ENCODE assay signal across 8 cellular contexts in genomic region chr12:124864326-124864752, GRCh38. TPM values are rescaled to one million over a fixed set of nuclear protein-coding genes. Genes with fewer than 3 reads are reported as not detected.
A peak's percentile ranks its signal among the peaks of the same experiment; 100 is the strongest.
DNase-seq lines count a peak whose midpoint lies in the region; ATAC-seq and TF ChIP-seq lines count a peak whose summit lies in the region.

No MANE protein-coding gene starts in this region.

- H3K9me3 Mint-ChIP-seq in activated naive CD4-positive, alpha-beta T cell treated with anti-CD3 and anti-CD28 coated beads, Interleukin-2, amount 10 ng/mL, durations not matched to agents 7 days and 5 days: no peaks in the 10 kb centered on the region
- H3K9me3 Mint-ChIP-seq in type B pancreatic cell: no peaks in the 10 kb centered on the region

- H3K4me1 Mint-ChIP-seq in activated naive CD4-positive, alpha-beta T cell treated with anti-CD3 and anti-CD28 coated beads, Interleukin-2, amount 10 ng/mL, durations not matched to agents 7 days and 5 days: peaks cover 29% of the 10 kb centered on the region
- H3K4me1 Mint-ChIP-seq in type B pancreatic cell (ENCODE audit: unreplicated experiment): peaks cover 19% of the 10 kb centered on the region

- H3K79me1 ChIP-seq in mesendoderm (ENCODE audit: low read length): peaks cover 9% of the 10 kb centered on the region

- H3K4me3 Mint-ChIP-seq in activated naive CD4-positive, alpha-beta T cell treated with anti-CD3 and anti-CD28 coated beads, Interleukin-2, amount 10 ng/mL, durations not matched to agents 7 days and 5 days: peak overlapping the region; percentile 74
- H3K4me3 Mint-ChIP-seq in type B pancreatic cell: peak overlapping the region; percentile 81

- no peak overlapping the region for H2AK5ac ChIP-seq in mesendoderm (ENCODE audit: low read length)

- H3K27me3 Mint-ChIP-seq in activated naive CD4-positive, alpha-beta T cell treated with anti-CD3 and anti-CD28 coated beads, Interleukin-2, amount 10 ng/mL, durations not matched to agents 7 days and 5 days: peaks cover 32% of the 10 kb centered on the region
- H3K27me3 Mint-ChIP-seq in type B pancreatic cell: peaks cover 10% of the 10 kb centered on the region

- no peak for DNase-seq in activated naive CD4-positive, alpha-beta T cell treated with anti-CD3 and anti-CD28 coated beads, Interleukin-2, amount 10 ng/mL, durations not matched to agents 7 days and 5 days
- no peak for DNase-seq in activated naive CD4-positive, alpha-beta T cell treated with anti-CD3 and anti-CD28 coated beads, Interleukin-2, amount 50 U/mL, for 16 hours
- DNase-seq in astrocyte of the cerebellum (ENCODE audit: low read depth): no peak
- DNase-seq in mesendoderm: no peak
- DNase-seq in type B pancreatic cell (ENCODE audit: extremely low spot score, unreplicated experiment): no peak
- no peak for DNase-seq in dedifferentiated amniotic fluid mesenchymal stem cell (ENCODE audit: extremely low spot score)
- DNase-seq in stimulated activated naive CD4-positive, alpha-beta T cell treated with Interleukin-2 at 50 U/mL for 16 hours (lab: John Stamatoyannopoulos, UW): no peak

- no peak for ATAC-seq in GM19351 (IDR thresholded peaks at IDR 0.05; ENCODE audit: unreplicated experiment)

- peak overlapping the region; percentile 66 for H3K18ac ChIP-seq in mesendoderm (ENCODE audit: low read length)

- H4K5ac ChIP-seq in mesendoderm (ENCODE audit: low read length): no peak overlapping the region

- no peak overlapping the region for H4K8ac ChIP-seq in mesendoderm (ENCODE audit: low read depth, low read length)

- no peak overlapping the region for H2BK15ac ChIP-seq in mesendoderm (replicated peaks; ENCODE audit: low read depth)

- no peak overlapping the region for H2BK5ac ChIP-seq in mesendoderm (ENCODE audit: low read length)

- peak overlapping the region; percentile 30 for H3K4me3 ChIP-seq in astrocyte of the cerebellum (ENCODE audit: low read depth, low read length)
- no peak overlapping the region for H3K4me3 ChIP-seq in mesendoderm (ENCODE audit: low read length)

- H3K79me2 ChIP-seq in mesendoderm (ENCODE audit: control insufficient read depth, insufficient read depth, low read length): peaks cover 4% of the 10 kb centered on the region

- H3K4ac ChIP-seq in mesendoderm (ENCODE audit: low read depth, low read length): peak overlapping the region; percentile 65

- peak overlapping the region; percentile 43 for H3K9ac ChIP-seq in mesendoderm (ENCODE audit: low read length)

- TF ChIP-seq CTCF in astrocyte of the cerebellum (IDR thresholded peaks at IDR 0.05; ENCODE audit: low read depth, low read length, missing control alignments) (no peak), type B pancreatic cell (conservative IDR thresholded peaks at IDR 0.05) (no peak)

- H3K56ac ChIP-seq in mesendoderm (ENCODE audit: low read length): peak overlapping the region; percentile 87

- H3K4me1 ChIP-seq in mesendoderm (ENCODE audit: control insufficient read depth, low read depth, low read length): no peaks in the 10 kb centered on the region

- H3K27ac ChIP-seq in mesendoderm (ENCODE audit: low read depth, low read length): no peak overlapping the region

- CTCF ChIA-PET in activated naive CD4-positive, alpha-beta T cell treated with anti-CD3 and anti-CD28 coated beads, Interleukin-2, amount 10 ng/mL, durations not matched to agents 7 days and 5 days (lab: Charles Lee): no interaction called here

- in situ Hi-C loops in astrocyte of the cerebellum (cut with HindIII; ENCODE audit: low sequenced_read_pairs): no loop called here

- no peaks in the 10 kb centered on the region for H3K36me3 Mint-ChIP-seq in activated naive CD4-positive, alpha-beta T cell treated with anti-CD3 and anti-CD28 coated beads, Interleukin-2, amount 10 ng/mL, durations not matched to agents 7 days and 5 days
- H3K36me3 Mint-ChIP-seq in type B pancreatic cell: no peaks in the 10 kb centered on the region

- no peaks in the 10 kb centered on the region for H3K36me3 ChIP-seq in mesendoderm (ENCODE audit: control insufficient read depth, insufficient read depth, low read length)

- no CpG with 5 or more reads among the region's 14 CpGs for WGBS in mesendoderm (ENCODE audit: extremely low coverage, insufficient coverage, low lambda C conversion rate)

- H3K4me2 ChIP-seq in mesendoderm (ENCODE audit: low read length): no peak overlapping the region

- H2BK120ac ChIP-seq in mesendoderm (ENCODE audit: low read depth, low read length): peak overlapping the region; percentile 62

- H3K27ac Mint-ChIP-seq in activated naive CD4-positive, alpha-beta T cell treated with anti-CD3 and anti-CD28 coated beads, Interleukin-2, amount 10 ng/mL, durations not matched to agents 7 days and 5 days: peak overlapping the region; percentile 87
- peak overlapping the region; percentile 83 for H3K27ac Mint-ChIP-seq in type B pancreatic cell

- H3K23ac ChIP-seq in mesendoderm (ENCODE audit: low read length): no peak overlapping the region

- no peaks in the 10 kb centered on the region for H3K27me3 ChIP-seq in mesendoderm (ENCODE audit: insufficient read depth, low read length, poor library complexity)

RNA-seq across cellular contexts. Expression of gene SCARB1, which starts 0.7 kb away (rescaled TPM):
- polyA plus RNA-seq in mesendoderm (2013, experiment 1 of 2): 55.4 TPM
- polyA plus RNA-seq in mesendoderm (2013, experiment 2 of 2): 56.4 TPM
- total RNA-seq in type B pancreatic cell (ENCODE audit: low replicate concordance): 23.4 and 27.7 TPM in 2 replicates

RNA-seq across cellular contexts. Expression of gene UBC, which starts 50.1 kb away (rescaled TPM):
- 737 TPM for polyA plus RNA-seq in mesendoderm (2013, experiment 1 of 2)
- 751 TPM for polyA plus RNA-seq in mesendoderm (2013, experiment 2 of 2)
- 761 and 1,411 TPM in 2 replicates for total RNA-seq in type B pancreatic cell (ENCODE audit: low replicate concordance)
